15 cellular contexts compared by ENCODE assay signal in genomic region chr6:118372413-118372812, GRCh38.
DNase-seq lines count a peak whose midpoint lies in the region; ATAC-seq, FAIRE-seq and TF ChIP-seq lines count a peak whose summit lies in the region.
"Had no signal": no experiment of that assay in that cellular context is flagged by ENCODE, and none has a peak within 500 bp of the region (broad histone marks: within the 10 kb centered on the region; RNA-seq: fewer than 3 reads in every experiment).

No MANE protein-coding gene starts in this region.

- peaks cover 11% of the 10 kb centered on the region for H3K9me3 Mint-ChIP-seq in T-helper 2 cell treated with Interferon-gamma antibody and Interleukin-4, amounts not matched to agents 5 μg/mL and 100 μg/mL, for 36 hours

- ATAC-seq in GM18909 (IDR thresholded peaks at IDR 0.05; ENCODE audit: poor library complexity, unreplicated experiment) (no peak), HG03039 (IDR thresholded peaks at IDR 0.05; ENCODE audit: unreplicated experiment) (no peak)

- no peaks in the 10 kb centered on the region for H3K36me3 Mint-ChIP-seq in T-helper 2 cell treated with Interferon-gamma antibody and Interleukin-4, amounts not matched to agents 5 μg/mL and 100 μg/mL, for 36 hours (ENCODE audit: low read depth)

- DNase-seq in COLO829 (ENCODE audit: low spot score) = peak; percentile 83
- peak; percentile 60 for DNase-seq in NCI-H2081 treated with DMSO at 0.1 percent for 48 hours (lab: John Stamatoyannopoulos, UW)
- DNase-seq in choroid plexus epithelial cell (ENCODE audit: low read depth) = peak; percentile 47
- no peak for DNase-seq in stimulated activated CD4-positive, alpha-beta T cell treated with anti-CD3 and anti-CD28 coated beads, Interleukin-4, amount 100 ng/mL, for 24 hours
- no peak for DNase-seq in T-helper 2 cell treated with Interferon-gamma antibody and Interleukin-4, amounts not matched to agents 5 μg/mL and 100 μg/mL, for 36 hours (ENCODE audit: low spot score)
- DNase-seq: CD4-positive, CD25-positive, alpha-beta regulatory T cell; effector CD4-positive, alpha-beta T cell; posterior cingulate gyrus; stimulated activated CD4-positive, alpha-beta T cell treated with anti-CD3 and anti-CD28 coated beads, Interleukin-4, amount 100 ng/mL, for 4 hours; stomach; T-helper 9 cell had no signal

- peak; percentile 97 for FAIRE-seq in islet of Langerhans (lab: Jason Lieb, UNC)

- H3K4me3 Mint-ChIP-seq in T-helper 2 cell treated with Interferon-gamma antibody and Interleukin-4, amounts not matched to agents 5 μg/mL and 100 μg/mL, for 36 hours = no peak overlapping the region
- H3K4me3 Mint-ChIP-seq: activated naive CD8-positive, alpha-beta T cell; CD4-positive, CD25-positive, alpha-beta regulatory T cell had no signal

- no peak for TF ChIP-seq CTCF in choroid plexus epithelial cell (conservative IDR thresholded peaks at IDR 0.05; ENCODE audit: low read depth, low read length)

- no peak overlapping the region for H3K27ac Mint-ChIP-seq in T-helper 2 cell treated with Interferon-gamma antibody and Interleukin-4, amounts not matched to agents 5 μg/mL and 100 μg/mL, for 36 hours
- H3K27ac Mint-ChIP-seq: activated naive CD8-positive, alpha-beta T cell; CD4-positive, CD25-positive, alpha-beta regulatory T cell had no signal

- H3K27me3 Mint-ChIP-seq in T-helper 2 cell treated with Interferon-gamma antibody and Interleukin-4, amounts not matched to agents 5 μg/mL and 100 μg/mL, for 36 hours (ENCODE audit: low read depth) = no peaks in the 10 kb centered on the region
- H3K27me3 Mint-ChIP-seq: activated naive CD8-positive, alpha-beta T cell had no signal

- no peaks in the 10 kb centered on the region for H3K4me1 Mint-ChIP-seq in T-helper 2 cell treated with Interferon-gamma antibody and Interleukin-4, amounts not matched to agents 5 μg/mL and 100 μg/mL, for 36 hours (ENCODE audit: low read depth)
- H3K4me1 Mint-ChIP-seq: CD4-positive, CD25-positive, alpha-beta regulatory T cell had no signal

- H3K4me3 ChIP-seq in choroid plexus epithelial cell (ENCODE audit: low read depth, low read length) = no peak overlapping the region
- H3K4me3 ChIP-seq: stomach had no signal

Comparison
In these comparisons a context has a peak if more than half of its experiments do, and no peak if none do; other contexts are left out.
1. DNase-seq: peak in COLO829 (single experiment), NCI-H2081 treated with DMSO at 0.1 percent for 48 hours (single experiment) and choroid plexus epithelial cell (single experiment); none in stimulated activated CD4-positive, alpha-beta T cell treated with anti-CD3 and anti-CD28 coated beads, Interleukin-4, amount 100 ng/mL, for 24 hours (single experiment) and T-helper 2 cell treated with Interferon-gamma antibody and Interleukin-4, amounts not matched to agents 5 μg/mL and 100 μg/mL, for 36 hours (single experiment).